Comparison of ENCODE assay signal across 1 cellular context in the genomic region with DNA sequence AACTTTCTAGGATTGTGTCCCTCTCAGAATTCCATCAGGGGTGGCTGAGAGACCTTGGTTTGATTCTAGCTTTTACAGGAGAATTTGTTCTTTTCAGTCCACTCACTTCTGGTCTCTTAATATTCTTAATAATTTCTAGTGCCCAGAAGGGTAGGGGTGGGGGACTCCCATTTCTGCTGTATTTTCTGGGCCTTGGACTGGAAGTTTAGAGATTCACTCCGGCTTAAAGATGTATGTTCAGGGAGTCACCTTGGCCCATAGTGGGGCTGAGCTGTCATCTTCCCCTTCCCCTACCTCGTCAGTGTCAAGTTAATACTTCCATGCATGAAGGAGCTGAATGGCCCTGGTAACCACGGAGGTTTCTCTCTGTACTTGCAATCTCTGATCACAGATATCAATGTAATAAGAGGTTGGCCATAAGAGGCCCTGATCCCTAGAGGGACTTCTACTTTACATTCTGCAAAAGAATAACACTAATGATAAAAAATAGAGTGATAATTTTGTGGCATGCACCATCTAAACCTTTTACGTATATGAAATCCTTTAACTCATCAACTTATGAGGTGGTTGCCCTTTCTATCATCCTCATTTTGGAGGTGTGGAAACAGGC.
TF ChIP-seq lines count a peak whose summit lies in the region.

No MANE protein-coding gene starts in this region.

TF ChIP-seq in A549, 52 proteins besides CTCF, POLR2A, EP300 and RAD21 (continued from another document):
- TF ChIP-seq BCL3 (IDR thresholded peaks at IDR 0.05) = no peak; the same call in 2 of the 3 replicates
- TF ChIP-seq HEYL (CRISPR knock-in tag; IDR thresholded peaks at IDR 0.05) = no peak
- TF ChIP-seq TFCP2L1 (CRISPR knock-in tag; IDR thresholded peaks at IDR 0.05) = peak; percentile 49; the same call in 1 of the 2 replicates
- no peak; a peak in 2 of 5 replicates for TF ChIP-seq JUN (IDR thresholded peaks at IDR 0.05)
- peak; percentile 70 for TF ChIP-seq RARB (CRISPR knock-in tag; IDR thresholded peaks at IDR 0.05)
- no peak for TF ChIP-seq PHF8 (IDR thresholded peaks at IDR 0.05; ENCODE audit: borderline replicate concordance, low read depth)
- TF ChIP-seq NPAS2 (CRISPR knock-in tag; IDR thresholded peaks at IDR 0.05; ENCODE audit: borderline replicate concordance) = no peak
- no peak for TF ChIP-seq SMC3 (IDR thresholded peaks at IDR 0.05)
- TF ChIP-seq, protein P1, sequence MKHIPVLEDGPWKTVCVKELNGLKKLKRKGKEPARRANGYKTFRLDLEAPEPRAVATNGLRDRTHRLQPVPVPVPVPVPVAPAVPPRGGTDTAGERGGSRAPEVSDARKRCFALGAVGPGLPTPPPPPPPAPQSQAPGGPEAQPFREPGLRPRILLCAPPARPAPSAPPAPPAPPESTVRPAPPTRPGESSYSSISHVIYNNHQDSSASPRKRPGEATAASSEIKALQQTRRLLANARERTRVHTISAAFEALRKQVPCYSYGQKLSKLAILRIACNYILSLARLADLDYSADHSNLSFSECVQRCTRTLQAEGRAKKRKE (CRISPR knock-in tag; IDR thresholded peaks at IDR 0.05; ENCODE audit: low read depth) = 0 out of 2 replicates have a peak, but pooled peaks have one; percentile 2
- TF ChIP-seq HOXB13 (CRISPR knock-in tag; IDR thresholded peaks at IDR 0.05; ENCODE audit: low read depth) = no peak; the same call in none of the 2 replicates
- TF ChIP-seq FOSB (CRISPR knock-in tag; IDR thresholded peaks at IDR 0.05) = peak; percentile 73
- no peak for TF ChIP-seq ZSCAN20 (CRISPR knock-in tag; IDR thresholded peaks at IDR 0.05)
- no peak for TF ChIP-seq ZNF302 (CRISPR knock-in tag; IDR thresholded peaks at IDR 0.05)
- TF ChIP-seq, protein P2, sequence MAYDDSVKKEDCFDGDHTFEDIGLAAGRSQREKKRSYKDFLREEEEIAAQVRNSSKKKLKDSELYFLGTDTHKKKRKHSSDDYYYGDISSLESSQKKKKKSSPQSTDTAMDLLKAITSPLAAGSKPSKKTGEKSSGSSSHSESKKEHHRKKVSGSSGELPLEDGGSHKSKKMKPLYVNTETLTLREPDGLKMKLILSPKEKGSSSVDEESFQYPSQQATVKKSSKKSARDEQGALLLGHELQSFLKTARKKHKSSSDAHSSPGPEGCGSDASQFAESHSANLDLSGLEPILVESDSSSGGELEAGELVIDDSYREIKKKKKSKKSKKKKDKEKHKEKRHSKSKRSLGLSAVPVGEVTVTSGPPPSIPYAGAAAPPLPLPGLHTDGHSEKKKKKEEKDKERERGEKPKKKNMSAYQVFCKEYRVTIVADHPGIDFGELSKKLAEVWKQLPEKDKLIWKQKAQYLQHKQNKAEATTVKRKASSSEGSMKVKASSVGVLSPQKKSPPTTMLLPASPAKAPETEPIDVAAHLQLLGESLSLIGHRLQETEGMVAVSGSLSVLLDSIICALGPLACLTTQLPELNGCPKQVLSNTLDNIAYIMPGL (CRISPR knock-in tag; IDR thresholded peaks at IDR 0.05; ENCODE audit: borderline replicate concordance) = peak; percentile 15
